ENCODE assay signal across 15 cellular contexts in the genomic region with DNA sequence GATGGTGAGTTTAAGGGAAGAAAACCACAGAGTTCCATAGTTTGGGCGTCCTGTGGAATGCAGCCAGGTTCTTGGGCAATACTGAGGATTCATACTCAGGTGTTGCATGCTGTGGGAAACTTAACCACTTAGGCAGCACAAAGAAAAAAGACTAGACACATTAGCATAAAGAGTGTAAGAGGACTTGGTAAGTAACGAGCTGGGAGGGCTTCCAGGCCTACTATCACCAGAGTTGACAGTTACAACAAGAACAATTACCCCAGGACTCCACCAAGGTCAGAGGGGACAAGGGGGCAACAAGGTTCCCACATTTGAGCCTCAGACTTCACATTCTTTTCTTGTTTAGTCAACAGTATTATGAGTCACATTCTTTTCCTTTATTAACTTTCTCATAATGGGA. TPM values are rescaled to one million over a fixed set of nuclear protein-coding genes. Genes with fewer than 3 reads are reported as not detected.
DNase-seq lines count a peak whose midpoint lies in the region; ATAC-seq and TF ChIP-seq lines count a peak whose summit lies in the region.
"Had no signal": no experiment of that assay in that cellular context is flagged by ENCODE, and none has a peak within 500 bp of the region (broad histone marks: within the 10 kb centered on the region; RNA-seq: fewer than 3 reads in every experiment).

No MANE protein-coding gene starts in this region.

- H3K4me3 Mint-ChIP-seq in activated naive CD8-positive, alpha-beta T cell treated with anti-CD3 and anti-CD28 coated beads for 36 hours: no peak overlapping the region
- H3K4me3 Mint-ChIP-seq in activated naive CD8-positive, alpha-beta T cell treated with anti-CD3 and anti-CD28 coated beads, Interleukin-2, amount 50 U/mL, for 24 hours: no peak overlapping the region
- no peak overlapping the region for H3K4me3 Mint-ChIP-seq in stimulated activated memory B cell treated with anti-CD40 and anti-IgM and Interleukin-4, amounts not matched to agents 10 μg/mL and 1 μg/mL and 100 μg/mL, for 72 hours
- H3K4me3 Mint-ChIP-seq: immature natural killer cell; T-helper 2 cell treated with Interferon-gamma antibody and Interleukin-4, amounts not matched to agents 5 μg/mL and 100 μg/mL, for 36 hours had no signal

- H3K36me3 Mint-ChIP-seq in activated naive CD8-positive, alpha-beta T cell treated with anti-CD3 and anti-CD28 coated beads for 36 hours: no peaks in the 10 kb centered on the region
- H3K36me3 Mint-ChIP-seq in activated naive CD8-positive, alpha-beta T cell treated with anti-CD3 and anti-CD28 coated beads, Interleukin-2, amount 50 U/mL, for 24 hours (ENCODE audit: low read depth): no peaks in the 10 kb centered on the region
- H3K36me3 Mint-ChIP-seq in stimulated activated memory B cell treated with anti-CD40 and anti-IgM and Interleukin-4, amounts not matched to agents 10 μg/mL and 1 μg/mL and 100 μg/mL, for 72 hours: no peaks in the 10 kb centered on the region
- H3K36me3 Mint-ChIP-seq: immature natural killer cell had no signal

- no peak overlapping the region for H3K4me2 ChIP-seq in osteoblast (ENCODE audit: insufficient read depth, low read length)

- peak overlapping the region; percentile 93 for H3K27ac ChIP-seq in RWPE2 (ENCODE audit: poor library complexity, severe bottlenecking)
- H3K27ac ChIP-seq in osteoblast (ENCODE audit: low read depth, low read length): peak overlapping the region; percentile 71
- H3K27ac ChIP-seq in psoas muscle: no peak overlapping the region
- H3K27ac ChIP-seq: parathyroid adenoma had no signal

- H3K27ac Mint-ChIP-seq in activated naive CD8-positive, alpha-beta T cell treated with anti-CD3 and anti-CD28 coated beads for 36 hours: no peak overlapping the region
- no peak overlapping the region for H3K27ac Mint-ChIP-seq in activated naive CD8-positive, alpha-beta T cell treated with anti-CD3 and anti-CD28 coated beads, Interleukin-2, amount 50 U/mL, for 24 hours
- no peak overlapping the region for H3K27ac Mint-ChIP-seq in stimulated activated memory B cell treated with anti-CD40 and anti-IgM and Interleukin-4, amounts not matched to agents 10 μg/mL and 1 μg/mL and 100 μg/mL, for 72 hours
- H3K27ac Mint-ChIP-seq: immature natural killer cell; T-helper 2 cell treated with Interferon-gamma antibody and Interleukin-4, amounts not matched to agents 5 μg/mL and 100 μg/mL, for 36 hours had no signal

- TF ChIP-seq CTCF in RWPE2 (IDR thresholded peaks at IDR 0.05; ENCODE audit: poor library complexity, severe bottlenecking) (no peak), osteoblast (IDR thresholded peaks at IDR 0.05; ENCODE audit: extremely low read depth, low read depth, low read length) (no peak), psoas muscle (IDR thresholded peaks at IDR 0.05) (no peak)

- H3K27me3 ChIP-seq in RWPE2 (ENCODE audit: insufficient read depth, poor library complexity, severe bottlenecking) (no peaks in the 10 kb centered on the region), osteoblast (ENCODE audit: insufficient read depth, low read length) (no peaks in the 10 kb centered on the region), psoas muscle (ENCODE audit: insufficient read depth in 3 of 3, low read length in 2 of 3) (no peaks in the 10 kb centered on the region)

- intact Hi-C loops in psoas muscle (cut with DNase I): no loop called here

- H3K27me3 Mint-ChIP-seq in activated naive CD8-positive, alpha-beta T cell treated with anti-CD3 and anti-CD28 coated beads for 36 hours: peaks cover 3% of the 10 kb centered on the region
- H3K27me3 Mint-ChIP-seq in activated naive CD8-positive, alpha-beta T cell treated with anti-CD3 and anti-CD28 coated beads, Interleukin-2, amount 50 U/mL, for 24 hours: peaks cover 3% of the 10 kb centered on the region
- H3K27me3 Mint-ChIP-seq in stimulated activated memory B cell treated with anti-CD40 and anti-IgM and Interleukin-4, amounts not matched to agents 10 μg/mL and 1 μg/mL and 100 μg/mL, for 72 hours: no peaks in the 10 kb centered on the region

- DNase-seq in GM03348 (ENCODE audit: low spot score) (peak; percentile 25), RWPE2 (ENCODE audit: low spot score) (peak; percentile 61), osteoblast (ENCODE audit: insufficient read length, low spot score, missing footprints) (no peak), psoas muscle (no peak)
- no peak for DNase-seq in activated naive CD8-positive, alpha-beta T cell treated with anti-CD3 and anti-CD28 coated beads for 36 hours
- no peak for DNase-seq in activated naive CD8-positive, alpha-beta T cell treated with anti-CD3 and anti-CD28 coated beads, Interleukin-2, amount 50 U/mL, for 24 hours
- DNase-seq: activated CD4-positive, alpha-beta T cell treated with anti-CD3 and anti-CD28 coated beads for 48 hours; immature natural killer cell; NCI-H146; NCI-H82 had no signal

- H3K36me3 ChIP-seq in RWPE2 (ENCODE audit: low read depth) (no peaks in the 10 kb centered on the region), osteoblast (ENCODE audit: insufficient read depth, low read length) (no peaks in the 10 kb centered on the region), psoas muscle (ENCODE audit: insufficient read depth in 1 of 2, low read depth in 1 of 2) (no peaks in the 10 kb centered on the region)
- H3K36me3 ChIP-seq: thoracic aorta had no signal

- ATAC-seq in RWPE2 (ENCODE audit: low read depth) (peak; percentile 65), esophagus mucosa (peak; percentile 56), psoas muscle (no peak)
- ATAC-seq in activated naive CD8-positive, alpha-beta T cell treated with anti-CD3 and anti-CD28 coated beads, Interleukin-2, amount 50 U/mL, for 24 hours: no peak
- no peak for ATAC-seq in stimulated activated memory B cell treated with anti-CD40 and anti-IgM and Interleukin-4, amounts not matched to agents 10 μg/mL and 1 μg/mL and 100 μg/mL, for 72 hours

- peaks cover 6% of the 10 kb centered on the region for H3K4me1 Mint-ChIP-seq in activated naive CD8-positive, alpha-beta T cell treated with anti-CD3 and anti-CD28 coated beads for 36 hours
- peaks cover 2% of the 10 kb centered on the region for H3K4me1 Mint-ChIP-seq in activated naive CD8-positive, alpha-beta T cell treated with anti-CD3 and anti-CD28 coated beads, Interleukin-2, amount 50 U/mL, for 24 hours
- no peaks in the 10 kb centered on the region for H3K4me1 Mint-ChIP-seq in stimulated activated memory B cell treated with anti-CD40 and anti-IgM and Interleukin-4, amounts not matched to agents 10 μg/mL and 1 μg/mL and 100 μg/mL, for 72 hours
- H3K4me1 Mint-ChIP-seq: immature natural killer cell had no signal

- H3K9me3 ChIP-seq in RWPE2 (ENCODE audit: severe bottlenecking) (no peaks in the 10 kb centered on the region), osteoblast (ENCODE audit: low read depth, low read length) (no peaks in the 10 kb centered on the region), psoas muscle (no peaks in the 10 kb centered on the region)
- H3K9me3 ChIP-seq: thoracic aorta had no signal

- H3K79me2 ChIP-seq in osteoblast (ENCODE audit: insufficient read depth, low read length): no peaks in the 10 kb centered on the region
- H3K79me2 ChIP-seq: parathyroid adenoma had no signal

- H3K9me3 Mint-ChIP-seq in activated naive CD8-positive, alpha-beta T cell treated with anti-CD3 and anti-CD28 coated beads for 36 hours: no peaks in the 10 kb centered on the region
- no peaks in the 10 kb centered on the region for H3K9me3 Mint-ChIP-seq in activated naive CD8-positive, alpha-beta T cell treated with anti-CD3 and anti-CD28 coated beads, Interleukin-2, amount 50 U/mL, for 24 hours
- H3K9me3 Mint-ChIP-seq in stimulated activated memory B cell treated with anti-CD40 and anti-IgM and Interleukin-4, amounts not matched to agents 10 μg/mL and 1 μg/mL and 100 μg/mL, for 72 hours: peaks cover 3% of the 10 kb centered on the region
- H3K9me3 Mint-ChIP-seq: T-helper 2 cell treated with Interferon-gamma antibody and Interleukin-4, amounts not matched to agents 5 μg/mL and 100 μg/mL, for 36 hours had no signal

- no peaks in the 10 kb centered on the region for H4K20me1 ChIP-seq in osteoblast (ENCODE audit: insufficient read depth, low read length)

- WGBS in psoas muscle, 3 donors: 89 to 96% (median 90%) methylated on average over 2 of the region's 2 CpGs

- H3K4me1 ChIP-seq in RWPE2 (ENCODE audit: insufficient read depth, poor library complexity, severe bottlenecking) (peaks cover 47% of the 10 kb centered on the region), osteoblast (ENCODE audit: insufficient read depth, low read length) (peaks cover 44% of the 10 kb centered on the region), psoas muscle (peaks cover 5% of the 10 kb centered on the region)
- H3K4me1 ChIP-seq: parathyroid adenoma had no signal

- no peak overlapping the region for H2AFZ ChIP-seq in osteoblast (ENCODE audit: low read length)
- H2AFZ ChIP-seq: parathyroid adenoma had no signal

- H3K4me3 ChIP-seq in RWPE2 (ENCODE audit: severe bottlenecking) (no peak overlapping the region), osteoblast (ENCODE audit: insufficient read depth, low read length) (no peak overlapping the region), psoas muscle (no peak overlapping the region)
- H3K4me3 ChIP-seq: thoracic aorta had no signal

RNA-seq across cellular contexts. Expression of a gene that starts 33.2 kb away (rescaled TPM):
- total RNA-seq in esophagus mucosa: 10.0 TPM
- total RNA-seq in osteoblast: 29.0 and 56.0 TPM in 2 replicates
- total RNA-seq in psoas muscle: 10 to 100 TPM; 22.4 to 31.3 (median 26.7) TPM
- 10 to 100 TPM; 11.6 to 19.2 (median 14.4) TPM for polyA plus RNA-seq in psoas muscle
- 10 to 100 TPM; 18.5 to 19.4 TPM for total RNA-seq in activated naive CD8-positive, alpha-beta T cell treated with anti-CD3 and anti-CD28 coated beads for 36 hours

Comparison
In these comparisons a context has a peak if more than half of its experiments do, and no peak if none do; other contexts are left out.
1. DNase-seq: peak in GM03348 (single experiment) and RWPE2 (single experiment); none in osteoblast (single experiment), psoas muscle (0 of 2), activated naive CD8-positive, alpha-beta T cell treated with anti-CD3 and anti-CD28 coated beads for 36 hours (single experiment) and activated naive CD8-positive, alpha-beta T cell treated with anti-CD3 and anti-CD28 coated beads, Interleukin-2, amount 50 U/mL, for 24 hours (single experiment).
2. ATAC-seq: peak in RWPE2 (single experiment) and esophagus mucosa (single experiment); none in psoas muscle (0 of 4), activated naive CD8-positive, alpha-beta T cell treated with anti-CD3 and anti-CD28 coated beads, Interleukin-2, amount 50 U/mL, for 24 hours (single experiment) and stimulated activated memory B cell treated with anti-CD40 and anti-IgM and Interleukin-4, amounts not matched to agents 10 μg/mL and 1 μg/mL and 100 μg/mL, for 72 hours (single experiment).